ENCODE assay signal across 19 cellular contexts in the genomic region with DNA sequence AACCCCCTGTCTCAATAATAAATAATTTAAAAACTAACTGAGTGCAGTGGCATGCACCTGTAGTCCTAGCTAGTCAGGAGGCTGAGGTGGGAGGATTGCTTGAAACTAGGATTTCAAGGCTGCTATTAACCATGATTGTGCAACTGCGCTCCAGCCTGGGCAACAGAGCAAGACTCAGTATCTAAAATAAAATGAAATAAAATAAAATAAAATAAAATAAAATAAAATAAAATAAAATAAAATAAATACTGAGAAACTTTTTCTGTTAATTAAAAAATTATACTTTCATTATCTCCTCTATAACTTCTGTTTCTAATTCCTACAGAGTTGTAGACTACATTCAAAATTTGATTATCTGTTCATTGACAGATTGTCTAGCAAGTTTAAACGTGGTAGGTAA.
DNase-seq lines count a peak whose midpoint lies in the region; ATAC-seq, FAIRE-seq and TF ChIP-seq lines count a peak whose summit lies in the region.
"Had no signal": no experiment of that assay in that cellular context is flagged by ENCODE, and none has a peak within 500 bp of the region (broad histone marks: within the 10 kb centered on the region; RNA-seq: fewer than 3 reads in every experiment).

No MANE protein-coding gene starts in this region.

- no peaks in the 10 kb centered on the region for H3K27me3 Mint-ChIP-seq in WTC11 (ENCODE audit: low read depth)
- H3K27me3 Mint-ChIP-seq: B cell; CD4-positive, alpha-beta T cell had no signal

- H3K4me3 ChIP-seq in kidney (ENCODE audit: low read length in 2 of 2) = no peak overlapping the region
- H3K4me3 ChIP-seq: BLaER1 treated with 17β-estradiol and CSF1 and Interleukin-3, amounts not matched to agents 10 nM and 100 nM had no signal

- peak; percentile 76 for FAIRE-seq in A204.1 (lab: Jason Lieb, UNC)
- peak; percentile 30 for FAIRE-seq in kidney (lab: Jason Lieb, UNC)
- FAIRE-seq: D721Med, GM12891, GM19239 had no signal

- CTCF ChIA-PET in WTC11 (lab: Charles Lee) = no interaction called here

- H3K9me3 Mint-ChIP-seq in WTC11 = peaks cover 4% of the 10 kb centered on the region
- peaks cover 12% of the 10 kb centered on the region for H3K9me3 Mint-ChIP-seq in stimulated activated effector memory CD8-positive, alpha-beta T cell treated with anti-CD3 and anti-CD28 coated beads, Interleukin-12 subunit alpha, Interleukin-12 subunit beta, amount 100 ng/mL, for 72 hours

- H3K27ac Mint-ChIP-seq in WTC11 = no peak overlapping the region
- no peak overlapping the region for H3K27ac Mint-ChIP-seq in stimulated activated effector memory CD8-positive, alpha-beta T cell treated with anti-CD3 and anti-CD28 coated beads, Interleukin-12 subunit alpha, Interleukin-12 subunit beta, amount 100 ng/mL, for 72 hours
- H3K27ac Mint-ChIP-seq: B cell; CD4-positive, alpha-beta T cell; CD8-positive, alpha-beta T cell had no signal

- no peaks in the 10 kb centered on the region for H3K4me1 ChIP-seq in kidney (ENCODE audit: control insufficient read depth in 1 of 2, insufficient read depth in 1 of 2, low read depth in 1 of 2, low read length in 2 of 2)
- H3K4me1 ChIP-seq: Caco-2 had no signal

- no peaks in the 10 kb centered on the region for H3K9me3 ChIP-seq in kidney (ENCODE audit: control insufficient read depth in 1 of 2, low read length in 2 of 2)
- H3K9me3 ChIP-seq: BLaER1 treated with 17β-estradiol and CSF1 and Interleukin-3, amounts not matched to agents 10 nM and 100 nM; Caco-2 had no signal

- no peaks in the 10 kb centered on the region for H3K4me1 Mint-ChIP-seq in WTC11
- no peaks in the 10 kb centered on the region for H3K4me1 Mint-ChIP-seq in stimulated activated effector memory CD8-positive, alpha-beta T cell treated with anti-CD3 and anti-CD28 coated beads, Interleukin-12 subunit alpha, Interleukin-12 subunit beta, amount 100 ng/mL, for 72 hours
- H3K4me1 Mint-ChIP-seq: B cell had no signal

- ATAC-seq in WTC11 (no peak), GM19455 (IDR thresholded peaks at IDR 0.05; ENCODE audit: unreplicated experiment) (no peak)
- ATAC-seq in stimulated activated effector memory CD8-positive, alpha-beta T cell treated with anti-CD3 and anti-CD28 coated beads, Interleukin-12 subunit alpha, Interleukin-12 subunit beta, amount 100 ng/mL, for 72 hours = no peak
- ATAC-seq: CD8-positive, alpha-beta T cell had no signal

- H3K4me3 Mint-ChIP-seq in WTC11 = no peak overlapping the region
- H3K4me3 Mint-ChIP-seq in stimulated activated effector memory CD8-positive, alpha-beta T cell treated with anti-CD3 and anti-CD28 coated beads, Interleukin-12 subunit alpha, Interleukin-12 subunit beta, amount 100 ng/mL, for 72 hours = no peak overlapping the region
- H3K4me3 Mint-ChIP-seq: B cell; CD4-positive, alpha-beta T cell; CD8-positive, alpha-beta T cell had no signal

- POLR2A ChIA-PET in WTC11 (lab: Charles Lee) = no interaction called here

- TF ChIP-seq CTCF in WTC11 (IDR thresholded peaks at IDR 0.05) (no peak), kidney (IDR thresholded peaks at IDR 0.05; ENCODE audit: borderline replicate concordance, extremely low read depth, insufficient read depth) (no peak)

- H3K9ac ChIP-seq in kidney (ENCODE audit: low read length in 2 of 2) = no peak overlapping the region
- H3K9ac ChIP-seq: BLaER1 treated with 17β-estradiol and CSF1 and Interleukin-3, amounts not matched to agents 10 nM and 100 nM had no signal

- H3K27ac ChIP-seq in kidney (ENCODE audit: low read depth in 2 of 2, low read length in 2 of 2) = no peak overlapping the region
- H3K27ac ChIP-seq: 22Rv1; BLaER1 treated with 17β-estradiol and CSF1 and Interleukin-3, amounts not matched to agents 10 nM and 100 nM; C4-2B had no signal

- H3K36me3 Mint-ChIP-seq in WTC11 = no peaks in the 10 kb centered on the region
- no peaks in the 10 kb centered on the region for H3K36me3 Mint-ChIP-seq in stimulated activated effector memory CD8-positive, alpha-beta T cell treated with anti-CD3 and anti-CD28 coated beads, Interleukin-12 subunit alpha, Interleukin-12 subunit beta, amount 100 ng/mL, for 72 hours
- H3K36me3 Mint-ChIP-seq: CD8-positive, alpha-beta T cell had no signal

- DNase-seq in WTC11 (ENCODE audit: low spot score) (no peak), kidney (no peak)
- DNase-seq in stimulated activated effector memory CD8-positive, alpha-beta T cell treated with anti-CD3 and anti-CD28 coated beads, Interleukin-12 subunit alpha, Interleukin-12 subunit beta, amount 100 ng/mL, for 72 hours (ENCODE audit: low spot score in 2 of 2) = no peak
- DNase-seq: AML-193; Caco-2; Calu3; CD4-positive, alpha-beta T cell; CD8-positive, alpha-beta T cell; DMS79 treated with DMSO at 0.1 percent for 48 hours; GF-D8 had no signal

- H3K36me3 ChIP-seq in kidney (ENCODE audit: control insufficient read depth in 1 of 2, insufficient read depth in 2 of 2, low read length in 2 of 2) = no peaks in the 10 kb centered on the region
- H3K36me3 ChIP-seq: BLaER1 treated with 17β-estradiol and CSF1 and Interleukin-3, amounts not matched to agents 10 nM and 100 nM had no signal

- intact Hi-C loops in kidney (cut with DNase I) = no loop called here

TF ChIP-seq in WTC11, 78 proteins besides CTCF, POLR2A, EP300 and RAD21:
- TF ChIP-seq, protein P1, sequence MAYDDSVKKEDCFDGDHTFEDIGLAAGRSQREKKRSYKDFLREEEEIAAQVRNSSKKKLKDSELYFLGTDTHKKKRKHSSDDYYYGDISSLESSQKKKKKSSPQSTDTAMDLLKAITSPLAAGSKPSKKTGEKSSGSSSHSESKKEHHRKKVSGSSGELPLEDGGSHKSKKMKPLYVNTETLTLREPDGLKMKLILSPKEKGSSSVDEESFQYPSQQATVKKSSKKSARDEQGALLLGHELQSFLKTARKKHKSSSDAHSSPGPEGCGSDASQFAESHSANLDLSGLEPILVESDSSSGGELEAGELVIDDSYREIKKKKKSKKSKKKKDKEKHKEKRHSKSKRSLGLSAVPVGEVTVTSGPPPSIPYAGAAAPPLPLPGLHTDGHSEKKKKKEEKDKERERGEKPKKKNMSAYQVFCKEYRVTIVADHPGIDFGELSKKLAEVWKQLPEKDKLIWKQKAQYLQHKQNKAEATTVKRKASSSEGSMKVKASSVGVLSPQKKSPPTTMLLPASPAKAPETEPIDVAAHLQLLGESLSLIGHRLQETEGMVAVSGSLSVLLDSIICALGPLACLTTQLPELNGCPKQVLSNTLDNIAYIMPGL (CRISPR knock-in tag; IDR thresholded peaks at IDR 0.05) = no peak
- TF ChIP-seq HMGA2 (CRISPR knock-in tag; IDR thresholded peaks at IDR 0.05) = peak; percentile 90
TF ChIP-seq in WTC11: peak in this region for 1.
